In genomic region chr5:60700347-60700815, GRCh38 we compare ENCODE assay signal across 8 cellular contexts. TPM values are rescaled to one million over a fixed set of nuclear protein-coding genes. Genes with fewer than 3 reads are reported as not detected.
A peak's percentile ranks its signal among the peaks of the same experiment; 100 is the strongest.
DNase-seq lines count a peak whose midpoint lies in the region; ATAC-seq and TF ChIP-seq lines count a peak whose summit lies in the region.

No MANE protein-coding gene starts in this region.

- H3K36me3 ChIP-seq in DND-41 (ENCODE audit: insufficient read depth, low read length) = no peaks in the 10 kb centered on the region

- peak overlapping the region; percentile 93 for H3K4me3 Mint-ChIP-seq in osteocyte (ENCODE audit: unreplicated experiment)

- H3K9me3 Mint-ChIP-seq in osteocyte (ENCODE audit: unreplicated experiment) = no peaks in the 10 kb centered on the region

- H3K4me1 ChIP-seq in DND-41 (ENCODE audit: insufficient read depth, low read length) = peaks cover 34% of the 10 kb centered on the region
- peaks cover 4% of the 10 kb centered on the region for H3K4me1 ChIP-seq in foreskin keratinocyte

- peaks cover 24% of the 10 kb centered on the region for H3K4me1 Mint-ChIP-seq in osteocyte (ENCODE audit: unreplicated experiment)

- H3K36me3 Mint-ChIP-seq in osteocyte (ENCODE audit: unreplicated experiment) = no peaks in the 10 kb centered on the region

- peak overlapping the region; percentile 85 for H3K27ac ChIP-seq in DND-41 (ENCODE audit: low read length)
- peak overlapping the region; percentile 72 for H3K27ac ChIP-seq in foreskin keratinocyte

- H3K9me3 ChIP-seq in DND-41 (ENCODE audit: insufficient read depth, low read length, severe bottlenecking) = no peaks in the 10 kb centered on the region

- peak overlapping the region; percentile 93 for H3K4me2 ChIP-seq in DND-41 (ENCODE audit: insufficient read depth, low read length)

- no peaks in the 10 kb centered on the region for H3K27me3 ChIP-seq in DND-41 (ENCODE audit: insufficient read depth, low read length, poor library complexity)
- no peaks in the 10 kb centered on the region for H3K27me3 ChIP-seq in foreskin keratinocyte

- H3K4me3 ChIP-seq in DND-41 (ENCODE audit: low read depth in 1 of 2, low read length in 2 of 2) = peak overlapping the region; percentile 55 to 76

- peak overlapping the region; percentile 81 for H3K9ac ChIP-seq in DND-41 (ENCODE audit: low read depth, low read length)

- no peaks in the 10 kb centered on the region for H4K20me1 ChIP-seq in DND-41 (ENCODE audit: insufficient read depth, low read length)

- peaks cover 12% of the 10 kb centered on the region for H3K27me3 Mint-ChIP-seq in osteocyte (ENCODE audit: unreplicated experiment)

- no peak for DNase-seq in DND-41
- DNase-seq in T-helper 9 cell = peak; percentile 3
- no peak for DNase-seq in foreskin keratinocyte
- DNase-seq in osteocyte (ENCODE audit: extremely low spot score, unreplicated experiment) = no peak
- DNase-seq in NCI-H187 treated with DMSO at 0.1 percent for 48 hours (lab: John Stamatoyannopoulos, UW) = no peak
- DNase-seq in islet precursor cell = no peak

- H3K79me2 ChIP-seq in DND-41 (ENCODE audit: insufficient read depth, low read length) = peaks cover 43% of the 10 kb centered on the region

- ATAC-seq in DND-41 (ENCODE audit: insufficient read depth, low read depth) (peak; percentile 37), GM19372 (IDR thresholded peaks at IDR 0.05; ENCODE audit: low read depth, unreplicated experiment) (peak; percentile 16), HG03354 (IDR thresholded peaks at IDR 0.05; ENCODE audit: poor library complexity, severe bottlenecking, unreplicated experiment) (peak; percentile 25), foreskin keratinocyte (peak; percentile 32)

- TF ChIP-seq CTCF in DND-41 (IDR thresholded peaks at IDR 0.05; ENCODE audit: borderline replicate concordance, extremely low read depth, low read length, poor library complexity, severe bottlenecking) (no peak), foreskin keratinocyte (conservative IDR thresholded peaks at IDR 0.05) (no peak), osteocyte (IDR thresholded peaks at IDR 0.05) (no peak)

- peak overlapping the region; percentile 92 for H2AFZ ChIP-seq in DND-41 (ENCODE audit: low read depth, low read length)

- H3K27ac Mint-ChIP-seq in osteocyte (ENCODE audit: unreplicated experiment) = peak overlapping the region; percentile 90

RNA-seq across cellular contexts. Expression of gene DEPDC1B, which starts 0.4 kb away (rescaled TPM):
- total RNA-seq in foreskin keratinocyte (28.7 and 33.4 TPM in 2 replicates), osteocyte (1.7 and 1.9 TPM in 2 replicates)
- 13.2 and 17.6 TPM in 2 replicates for polyA plus RNA-seq in foreskin keratinocyte

Comparison
In these comparisons a context has a peak if more than half of its experiments do, and no peak if none do; other contexts are left out.
1. RNA of gene DEPDC1B, which starts 0.4 kb away (total RNA-seq): 28.7 to 33.4 TPM in foreskin keratinocyte; 1.7 to 1.9 TPM in osteocyte; every median in the first group is over 10 times any median in the second.
2. Peak in every context shown above with its lines, with median percentiles within 50 percentile points of each other: ATAC-seq.